ENCODE assay signal across 17 cellular contexts in genomic region chr10:29150010-29150409, GRCh38.
DNase-seq lines count a peak whose midpoint lies in the region; ATAC-seq and TF ChIP-seq lines count a peak whose summit lies in the region.
"Had no signal": no experiment of that assay in that cellular context is flagged by ENCODE, and none has a peak within 500 bp of the region (broad histone marks: within the 10 kb centered on the region; RNA-seq: fewer than 3 reads in every experiment).

No MANE protein-coding gene starts in this region.

- no peak for TF ChIP-seq CTCF in cardiac muscle cell (IDR thresholded peaks at IDR 0.05; ENCODE audit: low read depth, low read length)
- TF ChIP-seq CTCF in foreskin fibroblast (IDR thresholded peaks at IDR 0.05; ENCODE audit: low read depth, low read length), result no peak

- intact Hi-C loops in Right ventricle myocardium inferior (cut with DNase I), result no loop called here
- intact Hi-C loops in cardiac septum (cut with DNase I), result no loop called here

- ATAC-seq in Right ventricle myocardium inferior, result peak; percentile 88
- no peak for ATAC-seq in GM18502 (IDR thresholded peaks at IDR 0.05; ENCODE audit: poor library complexity, unreplicated experiment)
- ATAC-seq: stimulated activated naive B cell treated with anti-CD40 and anti-IgM and Interleukin-4, amounts not matched to agents 10 μg/mL and 1 μg/mL and 100 μg/mL, for 72 hours had no signal

- no peaks in the 10 kb centered on the region for H3K27me3 ChIP-seq in cardiac muscle cell

- H3K9me3 ChIP-seq in cardiac muscle cell (ENCODE audit: low read depth), result no peaks in the 10 kb centered on the region
- no peaks in the 10 kb centered on the region for H3K9me3 ChIP-seq in mesodermal cell (ENCODE audit: control insufficient read depth, low read length)

- no peak overlapping the region for H3K4me3 ChIP-seq in cardiac muscle cell
- no peak overlapping the region for H3K4me3 ChIP-seq in mesodermal cell (ENCODE audit: extremely low read depth, insufficient read depth, low read length, poor library complexity, severe bottlenecking)
- H3K4me3 ChIP-seq in foreskin fibroblast (ENCODE audit: low read depth in 1 of 2, low read length in 2 of 2), result no peak overlapping the region

- 85 to 94% methylated on average over 2 to 4 of the region's 5 CpGs for WGBS in mesodermal cell (ENCODE audit: insufficient coverage in 2 of 2), 2 experiments

- DNase-seq in Right ventricle myocardium inferior (ENCODE audit: missing footprints) (peak; percentile 65), cardiac septum (ENCODE audit: low spot score) (no peak), cardiac muscle cell (ENCODE audit: low read depth in 1 of 2, low spot score in 1 of 2) (peak; percentile 58 to 88), foreskin fibroblast (no peak), NCI-H446 treated with DMSO at 0.1 percent for 48 hours (lab: John Stamatoyannopoulos, UW) (no peak), NCI-H526 (lab: John Stamatoyannopoulos, UW) (no peak)
- DNase-seq: activated CD4-positive, alpha-beta T cell treated with anti-CD3 and anti-CD28 coated beads for 1 hour; activated naive CD8-positive, alpha-beta T cell treated with anti-CD3 and anti-CD28 coated beads for 36 hours; activated T-cell treated with anti-CD3 and anti-CD28 coated beads for 4 hours; GOT3; IMR-90; NCI-H1105 treated with DMSO at 0.1 percent for 48 hours; retina; stimulated activated naive B cell treated with anti-CD40 and anti-IgM and Interleukin-4, amounts not matched to agents 10 μg/mL and 1 μg/mL and 100 μg/mL, for 72 hours had no signal

- H3K36me3 ChIP-seq in cardiac muscle cell (no peaks in the 10 kb centered on the region), mesodermal cell (ENCODE audit: control insufficient read depth, insufficient read depth, low read length) (no peaks in the 10 kb centered on the region)

- H3K27ac ChIP-seq in cardiac muscle cell (peak overlapping the region; percentile 97), mesodermal cell (ENCODE audit: low read depth, low read length, severe bottlenecking) (peak overlapping the region; percentile 7)
- H3K27ac ChIP-seq: 22Rv1 had no signal

- peaks cover 23% of the 10 kb centered on the region for H3K4me1 ChIP-seq in cardiac muscle cell (ENCODE audit: low read depth)
- peaks cover 6% of the 10 kb centered on the region for H3K4me1 ChIP-seq in mesodermal cell (ENCODE audit: control insufficient read depth, insufficient read depth, low read length, poor library complexity, severe bottlenecking)

Comparison
In these comparisons a context has a peak if more than half of its experiments do, and no peak if none do; other contexts are left out.
1. DNase-seq: peak in Right ventricle myocardium inferior (single experiment) and cardiac muscle cell (2 of 2); none in cardiac septum (single experiment), foreskin fibroblast (0 of 2), NCI-H446 treated with DMSO at 0.1 percent for 48 hours (single experiment) and NCI-H526 (0 of 2).